In the genomic region with DNA sequence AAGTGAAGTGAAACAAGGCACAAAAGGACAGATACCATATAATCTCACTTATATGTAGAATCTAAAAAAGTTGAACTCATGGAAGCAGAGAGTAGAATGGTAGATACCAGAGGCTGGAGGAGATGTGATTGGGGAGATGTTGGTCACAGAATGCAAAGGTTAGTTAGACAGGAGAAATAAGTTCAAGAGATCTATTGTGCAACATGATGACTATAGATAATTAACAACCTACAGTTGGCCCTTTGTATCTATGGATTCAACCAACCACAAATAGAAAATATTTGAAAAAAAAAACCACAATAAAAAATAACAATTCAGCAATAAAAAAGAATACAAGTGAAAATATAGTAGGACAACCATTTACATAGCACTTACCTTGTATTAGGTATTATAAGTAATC, we compare ENCODE assay signal across 33 cellular contexts.
"Had no signal": no experiment of that assay in that cellular context is flagged by ENCODE, and none has a peak within 500 bp of the region (broad histone marks: within the 10 kb centered on the region; RNA-seq: fewer than 3 reads in every experiment).

No MANE protein-coding gene starts in this region.

- H3K4me1 ChIP-seq: body of pancreas, breast epithelium had no signal

- FAIRE-seq: astrocyte, TTC549 had no signal

- H3K4me3 ChIP-seq: adrenal gland, body of pancreas, breast epithelium had no signal

- H3K27ac ChIP-seq: adrenal gland, body of pancreas, brain microvascular endothelial cell, breast epithelium, VCaP had no signal

- H3K36me3 ChIP-seq: adrenal gland, brain microvascular endothelial cell, breast epithelium had no signal

- ATAC-seq: activated CD8-positive, alpha-beta T cell treated with anti-CD3 and anti-CD28 coated beads for 36 hours; activated naive CD4-positive, alpha-beta T cell treated with anti-CD3 and anti-CD28 coated beads, Interleukin-2, amount 50 U/mL, for 72 hours; activated T-cell treated with anti-CD3 and anti-CD28 coated beads, Interleukin-2, amount 50 U/mL, for 4 hours; activated T-cell treated with anti-CD3 and anti-CD28 coated beads, Interleukin-2, amount 50 U/mL, for 72 hours; activated T-helper 17 cell treated with anti-CD3 and anti-CD28 coated beads, Interleukin-2, amount 50 U/mL, for 72 hours; body of pancreas had no signal

- H3K27me3 ChIP-seq: adrenal gland, body of pancreas, brain microvascular endothelial cell, breast epithelium had no signal

- DNase-seq: activated B cell treated with CpG ODN at 0.5 μM for 24 hours; activated CD4-positive, alpha-beta memory T cell treated with anti-CD3 and anti-CD28 coated beads for 36 hours; activated CD4-positive, alpha-beta T cell treated with anti-CD3 and anti-CD28 coated beads for 4 hours; activated CD4-positive, alpha-beta T cell treated with anti-CD3 and anti-CD28 coated beads, Interleukin-2, amount 10 ng/mL, durations not matched to agents 24 days and 14 days; activated CD4-positive, alpha-beta T cell treated with anti-CD3 and anti-CD28 coated beads, Interleukin-2, amount 50 U/mL, for 1 hour; activated CD4-positive, alpha-beta T cell treated with anti-CD3 and anti-CD28 coated beads, Interleukin-2, amount 50 U/mL, for 4 hours; activated CD4-positive, CD25-positive, alpha-beta regulatory T cell treated with anti-CD3 and anti-CD28 coated beads, Interleukin-2, amount 50 U/mL, for 72 hours; activated CD8-positive, alpha-beta memory T cell treated with anti-CD3 and anti-CD28 coated beads, Interleukin-2, amount 50 U/mL, for 4 hours; activated CD8-positive, alpha-beta T cell treated with anti-CD3 and anti-CD28 coated beads for 36 hours; activated effector memory CD4-positive, alpha-beta T cell treated with anti-CD3 and anti-CD28 coated beads, Interleukin-2, amount 50 U/mL, for 16 hours; activated gamma-delta T cell treated with Interleukin-2 at 50 U/mL for 16 hours; activated naive CD4-positive, alpha-beta T cell; activated naive CD4-positive, alpha-beta T cell treated with anti-CD3 and anti-CD28 coated beads for 36 hours; activated naive CD4-positive, alpha-beta T cell treated with anti-CD3 and anti-CD28 coated beads, Interleukin-2, amount 50 U/mL, for 16 hours; activated naive CD8-positive, alpha-beta T cell treated with anti-CD3 and anti-CD28 coated beads for 36 hours; activated T-cell treated with anti-CD3 and anti-CD28 coated beads for 4 hours; activated T-cell treated with anti-CD3 and anti-CD28 coated beads, Interleukin-2, amount 50 U/mL, for 1 hour; activated T-cell treated with anti-CD3 and anti-CD28 coated beads, Interleukin-2, amount 50 U/mL, for 4 hours; activated T-cell treated with anti-CD3 and anti-CD28 coated beads, Interleukin-2, amount 50 U/mL, for 72 hours; adrenal gland; amniotic stem cell; aorta; body of pancreas; brain microvascular endothelial cell; central memory CD4-positive, alpha-beta T cell; T-helper 2 cell; T-helper 9 cell had no signal

- H3K9me3 ChIP-seq: adrenal gland, body of pancreas, breast epithelium had no signal
